Comparison of ENCODE assay signal across 1 cellular context in genomic region chr12:66169221-66170170, GRCh38.
TF ChIP-seq lines count a peak whose summit lies in the region.

TSS of gene TMBIM4 (minus strand) at chr12:66169996. CDS start at chr12:66169951, 45 bp downstream.

TF ChIP-seq in GM12878, 131 proteins besides CTCF, POLR2A, EP300 and RAD21 (continued from another document and continues in another):
- TF ChIP-seq, protein P1, sequence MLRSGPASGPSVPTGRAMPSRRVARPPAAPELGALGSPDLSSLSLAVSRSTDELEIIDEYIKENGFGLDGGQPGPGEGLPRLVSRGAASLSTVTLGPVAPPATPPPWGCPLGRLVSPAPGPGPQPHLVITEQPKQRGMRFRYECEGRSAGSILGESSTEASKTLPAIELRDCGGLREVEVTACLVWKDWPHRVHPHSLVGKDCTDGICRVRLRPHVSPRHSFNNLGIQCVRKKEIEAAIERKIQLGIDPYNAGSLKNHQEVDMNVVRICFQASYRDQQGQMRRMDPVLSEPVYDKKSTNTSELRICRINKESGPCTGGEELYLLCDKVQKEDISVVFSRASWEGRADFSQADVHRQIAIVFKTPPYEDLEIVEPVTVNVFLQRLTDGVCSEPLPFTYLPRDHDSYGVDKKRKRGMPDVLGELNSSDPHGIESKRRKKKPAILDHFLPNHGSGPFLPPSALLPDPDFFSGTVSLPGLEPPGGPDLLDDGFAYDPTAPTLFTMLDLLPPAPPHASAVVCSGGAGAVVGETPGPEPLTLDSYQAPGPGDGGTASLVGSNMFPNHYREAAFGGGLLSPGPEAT (IDR thresholded peaks at IDR 0.05; ENCODE audit: low read depth), result peak; percentile 89
- TF ChIP-seq SIN3A (IDR thresholded peaks at IDR 0.05; ENCODE audit: low read depth, low read length) (peak; percentile 54), SREBF1 (IDR thresholded peaks at IDR 0.05; ENCODE audit: low read length) (no peak), RUNX3 (IDR thresholded peaks at IDR 0.05; ENCODE audit: low read length) (peak; percentile 98), REST (IDR thresholded peaks at IDR 0.05; ENCODE audit: low read depth, low read length) (peak; percentile 46; the same call in 1 of the 2 replicates), BMI1 (IDR thresholded peaks at IDR 0.05; ENCODE audit: borderline replicate concordance) (no peak), ETV6 (conservative IDR thresholded peaks at IDR 0.05 in 1 of 2, IDR thresholded peaks at IDR 0.05 in 1 of 2; ENCODE audit: borderline replicate concordance in 1 of 2, low read depth in 1 of 2) (peak; percentile 80 to 98; a peak in 2 of 4 replicates), NFXL1 (IDR thresholded peaks at IDR 0.05; ENCODE audit: borderline replicate concordance) (peak; percentile 94), RB1 (IDR thresholded peaks at IDR 0.05; ENCODE audit: borderline replicate concordance) (peak; percentile 73; the same call in 1 of the 2 replicates), ZNF687 (IDR thresholded peaks at IDR 0.05) (peak; percentile 46), SIX5 (IDR thresholded peaks at IDR 0.05; ENCODE audit: low read depth, low read length, severe bottlenecking) (peak; percentile 23), DPF2 (IDR thresholded peaks at IDR 0.05) (peak; percentile 92), MTA2 (IDR thresholded peaks at IDR 0.05; ENCODE audit: low read depth) (0 out of 2 replicates have a peak, but pooled peaks have one; percentile 37), BCL3 (IDR thresholded peaks at IDR 0.05; ENCODE audit: borderline replicate concordance, insufficient read depth, low read depth, low read length, poor library complexity, severe bottlenecking) (peak; percentile 12), SP1 (IDR thresholded peaks at IDR 0.05; ENCODE audit: low read depth, low read length) (peak; percentile 50), NR2C1 (IDR thresholded peaks at IDR 0.05) (peak; percentile 27; the same call in 1 of the 2 replicates), IKZF2 (IDR thresholded peaks at IDR 0.05) (peak; percentile 85 to 89), MYC (IDR thresholded peaks at IDR 0.05; ENCODE audit: insufficient read depth, insufficient read length, insufficient replicate concordance, low read length, severe bottlenecking) (peak; percentile 62), KLF5 (IDR thresholded peaks at IDR 0.05; ENCODE audit: partially characterized antibody) (peak; percentile 79), NBN (IDR thresholded peaks at IDR 0.05) (peak; percentile 98), SMAD1 (IDR thresholded peaks at IDR 0.05; ENCODE audit: low read depth, partially characterized antibody) (peak; percentile 40), MXI1 (IDR thresholded peaks at IDR 0.05; ENCODE audit: low read depth, low read length) (0 out of 2 replicates have a peak, but pooled peaks have one; percentile 33), E2F4 (IDR thresholded peaks at IDR 0.05; ENCODE audit: low read depth, low read length) (no peak), IRF4 (IDR thresholded peaks at IDR 0.05; ENCODE audit: low read depth, low read length) (peak; percentile 66; the same call in 1 of the 2 replicates), TCF3 (IDR thresholded peaks at IDR 0.05; ENCODE audit: borderline replicate concordance, insufficient read depth, low read depth, low read length) (0 out of 2 replicates have a peak, but pooled peaks have one; percentile 51), LARP7 (IDR thresholded peaks at IDR 0.05) (peak; percentile 86), HDGF (IDR thresholded peaks at IDR 0.05) (no peak), NR2F1 (conservative IDR thresholded peaks at IDR 0.05) (peak; percentile 84), HCFC1 (IDR thresholded peaks at IDR 0.05; ENCODE audit: low read length) (peak; percentile 50), TBL1XR1 (IDR thresholded peaks at IDR 0.05; ENCODE audit: low read depth, low read length) (0 out of 2 replicates have a peak, but pooled peaks have one; percentile 72), SUZ12 (IDR thresholded peaks at IDR 0.05; ENCODE audit: unreplicated experiment) (no peak), BACH1 (IDR thresholded peaks at IDR 0.05; ENCODE audit: borderline replicate concordance) (peak; percentile 58; the same call in 1 of the 2 replicates), SREBF2 (IDR thresholded peaks at IDR 0.05; ENCODE audit: low read length) (no peak), FOS (IDR thresholded peaks at IDR 0.05; ENCODE audit: borderline replicate concordance, extremely low read depth, insufficient read length) (no peak), POLR2AphosphoS5 (IDR thresholded peaks at IDR 0.05; ENCODE audit: low read length) (peak; percentile 91), POLR2AphosphoS2 (IDR thresholded peaks at IDR 0.05; ENCODE audit: low read depth, low read length) (peak; percentile 63), MAX (IDR thresholded peaks at IDR 0.05; ENCODE audit: low read depth, low read length) (peak; percentile 57; the same call in 1 of the 2 replicates)
- TF ChIP-seq, protein P2, sequence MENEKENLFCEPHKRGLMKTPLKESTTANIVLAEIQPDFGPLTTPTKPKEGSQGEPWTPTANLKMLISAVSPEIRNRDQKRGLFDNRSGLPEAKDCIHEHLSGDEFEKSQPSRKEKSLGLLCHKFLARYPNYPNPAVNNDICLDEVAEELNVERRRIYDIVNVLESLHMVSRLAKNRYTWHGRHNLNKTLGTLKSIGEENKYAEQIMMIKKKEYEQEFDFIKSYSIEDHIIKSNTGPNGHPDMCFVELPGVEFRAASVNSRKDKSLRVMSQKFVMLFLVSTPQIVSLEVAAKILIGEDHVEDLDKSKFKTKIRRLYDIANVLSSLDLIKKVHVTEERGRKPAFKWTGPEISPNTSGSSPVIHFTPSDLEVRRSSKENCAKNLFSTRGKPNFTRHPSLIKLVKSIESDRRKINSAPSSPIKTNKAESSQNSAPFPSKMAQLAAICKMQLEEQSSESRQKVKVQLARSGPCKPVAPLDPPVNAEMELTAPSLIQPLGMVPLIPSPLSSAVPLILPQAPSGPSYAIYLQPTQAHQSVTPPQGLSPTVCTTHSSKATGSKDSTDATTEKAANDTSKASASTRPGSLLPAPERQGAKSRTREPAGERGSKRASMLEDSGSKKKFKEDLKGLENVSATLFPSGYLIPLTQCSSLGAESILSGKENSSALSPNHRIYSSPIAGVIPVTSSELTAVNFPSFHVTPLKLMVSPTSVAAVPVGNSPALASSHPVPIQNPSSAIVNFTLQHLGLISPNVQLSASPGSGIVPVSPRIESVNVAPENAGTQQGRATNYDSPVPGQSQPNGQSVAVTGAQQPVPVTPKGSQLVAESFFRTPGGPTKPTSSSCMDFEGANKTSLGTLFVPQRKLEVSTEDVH (IDR thresholded peaks at IDR 0.05; ENCODE audit: low read depth, partially characterized antibody), result peak; percentile 59
- TF ChIP-seq, protein P3, sequence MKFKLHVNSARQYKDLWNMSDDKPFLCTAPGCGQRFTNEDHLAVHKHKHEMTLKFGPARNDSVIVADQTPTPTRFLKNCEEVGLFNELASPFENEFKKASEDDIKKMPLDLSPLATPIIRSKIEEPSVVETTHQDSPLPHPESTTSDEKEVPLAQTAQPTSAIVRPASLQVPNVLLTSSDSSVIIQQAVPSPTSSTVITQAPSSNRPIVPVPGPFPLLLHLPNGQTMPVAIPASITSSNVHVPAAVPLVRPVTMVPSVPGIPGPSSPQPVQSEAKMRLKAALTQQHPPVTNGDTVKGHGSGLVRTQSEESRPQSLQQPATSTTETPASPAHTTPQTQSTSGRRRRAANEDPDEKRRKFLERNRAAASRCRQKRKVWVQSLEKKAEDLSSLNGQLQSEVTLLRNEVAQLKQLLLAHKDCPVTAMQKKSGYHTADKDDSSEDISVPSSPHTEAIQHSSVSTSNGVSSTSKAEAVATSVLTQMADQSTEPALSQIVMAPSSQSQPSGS (IDR thresholded peaks at IDR 0.05; ENCODE audit: low read length), result peak; percentile 30; the same call in 1 of the 2 replicates
- TF ChIP-seq, protein P4, sequence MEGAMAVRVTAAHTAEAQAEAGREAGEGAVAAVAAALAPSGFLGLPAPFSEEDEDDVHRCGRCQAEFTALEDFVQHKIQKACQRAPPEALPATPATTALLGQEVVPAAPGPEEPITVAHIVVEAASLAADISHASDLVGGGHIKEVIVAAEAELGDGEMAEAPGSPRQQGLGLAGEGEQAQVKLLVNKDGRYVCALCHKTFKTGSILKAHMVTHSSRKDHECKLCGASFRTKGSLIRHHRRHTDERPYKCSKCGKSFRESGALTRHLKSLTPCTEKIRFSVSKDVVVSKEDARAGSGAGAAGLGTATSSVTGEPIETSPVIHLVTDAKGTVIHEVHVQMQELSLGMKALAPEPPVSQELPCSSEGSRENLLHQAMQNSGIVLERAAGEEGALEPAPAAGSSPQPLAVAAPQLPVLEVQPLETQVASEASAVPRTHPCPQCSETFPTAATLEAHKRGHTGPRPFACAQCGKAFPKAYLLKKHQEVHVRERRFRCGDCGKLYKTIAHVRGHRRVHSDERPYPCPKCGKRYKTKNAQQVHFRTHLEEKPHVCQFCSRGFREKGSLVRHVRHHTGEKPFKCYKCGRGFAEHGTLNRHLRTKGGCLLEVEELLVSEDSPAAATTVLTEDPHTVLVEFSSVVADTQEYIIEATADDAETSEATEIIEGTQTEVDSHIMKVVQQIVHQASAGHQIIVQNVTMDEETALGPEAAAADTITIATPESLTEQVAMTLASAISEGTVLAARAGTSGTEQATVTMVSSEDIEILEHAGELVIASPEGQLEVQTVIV (IDR thresholded peaks at IDR 0.05; ENCODE audit: borderline replicate concordance, partially characterized antibody), result peak; percentile 90
